1 cellular context compared by ENCODE assay signal in the genomic region with DNA sequence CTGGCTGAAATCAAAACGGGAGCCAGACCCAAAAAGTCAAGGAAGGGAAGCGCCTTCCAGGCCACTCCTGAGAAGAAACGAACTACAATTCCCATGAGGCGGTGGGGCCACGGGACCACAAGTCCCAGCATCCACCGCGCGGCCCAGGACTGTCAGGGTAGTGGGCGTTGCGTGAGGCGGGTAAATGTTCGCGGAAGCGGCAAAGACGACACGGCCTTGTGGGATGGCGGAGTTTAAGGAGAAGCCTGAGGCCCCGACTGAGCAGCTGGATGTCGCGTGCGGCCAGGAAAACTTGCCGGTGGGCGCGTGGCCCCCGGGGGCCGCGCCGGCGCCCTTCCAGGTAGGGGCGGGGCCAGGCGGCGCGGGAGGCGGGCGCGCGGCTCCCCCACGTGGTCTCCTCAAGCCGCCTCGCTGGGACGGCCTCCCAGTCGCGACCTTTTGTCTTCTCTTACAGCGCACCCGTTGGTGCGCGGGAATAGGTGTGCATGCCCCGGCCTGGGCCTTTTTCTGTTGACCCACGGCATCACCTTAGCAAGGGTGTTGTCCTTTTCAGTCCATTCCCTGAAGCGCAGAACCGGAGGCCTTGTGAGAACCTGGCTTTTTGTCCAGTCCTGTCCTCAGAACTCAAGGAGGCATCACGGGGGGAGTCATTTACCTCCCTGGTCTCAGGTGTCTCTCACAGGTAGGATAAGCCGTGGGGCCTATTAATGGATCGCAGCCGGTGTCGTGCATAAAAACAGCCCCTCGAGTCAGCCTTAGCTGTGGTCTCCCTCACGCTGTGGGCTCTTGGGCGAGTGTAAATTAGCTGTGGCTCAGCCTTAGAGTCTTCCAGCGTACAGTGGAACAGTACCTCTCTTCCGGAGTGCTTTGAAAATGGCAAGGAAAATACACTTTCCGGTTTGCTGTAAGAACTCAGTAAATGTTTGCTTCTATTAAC.
TF ChIP-seq lines count a peak whose summit lies in the region.

A gene (plus strand): TSS at position 183 of the 937 bp plus-strand sequence. CDS start 2 bp downstream, at position 185.

TF ChIP-seq in GM12878, 131 proteins besides CTCF, POLR2A, EP300 and RAD21 (continued from another document and continues in another):
- TF ChIP-seq, protein P1, sequence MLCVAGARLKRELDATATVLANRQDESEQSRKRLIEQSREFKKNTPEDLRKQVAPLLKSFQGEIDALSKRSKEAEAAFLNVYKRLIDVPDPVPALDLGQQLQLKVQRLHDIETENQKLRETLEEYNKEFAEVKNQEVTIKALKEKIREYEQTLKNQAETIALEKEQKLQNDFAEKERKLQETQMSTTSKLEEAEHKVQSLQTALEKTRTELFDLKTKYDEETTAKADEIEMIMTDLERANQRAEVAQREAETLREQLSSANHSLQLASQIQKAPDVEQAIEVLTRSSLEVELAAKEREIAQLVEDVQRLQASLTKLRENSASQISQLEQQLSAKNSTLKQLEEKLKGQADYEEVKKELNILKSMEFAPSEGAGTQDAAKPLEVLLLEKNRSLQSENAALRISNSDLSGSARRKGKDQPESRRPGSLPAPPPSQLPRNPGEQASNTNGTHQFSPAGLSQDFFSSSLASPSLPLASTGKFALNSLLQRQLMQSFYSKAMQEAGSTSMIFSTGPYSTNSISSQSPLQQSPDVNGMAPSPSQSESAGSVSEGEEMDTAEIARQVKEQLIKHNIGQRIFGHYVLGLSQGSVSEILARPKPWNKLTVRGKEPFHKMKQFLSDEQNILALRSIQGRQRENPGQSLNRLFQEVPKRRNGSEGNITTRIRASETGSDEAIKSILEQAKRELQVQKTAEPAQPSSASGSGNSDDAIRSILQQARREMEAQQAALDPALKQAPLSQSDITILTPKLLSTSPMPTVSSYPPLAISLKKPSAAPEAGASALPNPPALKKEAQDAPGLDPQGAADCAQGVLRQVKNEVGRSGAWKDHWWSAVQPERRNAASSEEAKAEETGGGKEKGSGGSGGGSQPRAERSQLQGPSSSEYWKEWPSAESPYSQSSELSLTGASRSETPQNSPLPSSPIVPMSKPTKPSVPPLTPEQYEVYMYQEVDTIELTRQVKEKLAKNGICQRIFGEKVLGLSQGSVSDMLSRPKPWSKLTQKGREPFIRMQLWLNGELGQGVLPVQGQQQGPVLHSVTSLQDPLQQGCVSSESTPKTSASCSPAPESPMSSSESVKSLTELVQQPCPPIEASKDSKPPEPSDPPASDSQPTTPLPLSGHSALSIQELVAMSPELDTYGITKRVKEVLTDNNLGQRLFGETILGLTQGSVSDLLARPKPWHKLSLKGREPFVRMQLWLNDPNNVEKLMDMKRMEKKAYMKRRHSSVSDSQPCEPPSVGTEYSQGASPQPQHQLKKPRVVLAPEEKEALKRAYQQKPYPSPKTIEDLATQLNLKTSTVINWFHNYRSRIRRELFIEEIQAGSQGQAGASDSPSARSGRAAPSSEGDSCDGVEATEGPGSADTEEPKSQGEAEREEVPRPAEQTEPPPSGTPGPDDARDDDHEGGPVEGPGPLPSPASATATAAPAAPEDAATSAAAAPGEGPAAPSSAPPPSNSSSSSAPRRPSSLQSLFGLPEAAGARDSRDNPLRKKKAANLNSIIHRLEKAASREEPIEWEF (IDR thresholded peaks at IDR 0.05; ENCODE audit: insufficient replicate concordance, low read depth, low read length): no peak
- TF ChIP-seq FOXM1 (IDR thresholded peaks at IDR 0.05; ENCODE audit: low read depth, low read length) (no peak), SREBF2 (IDR thresholded peaks at IDR 0.05; ENCODE audit: low read length) (no peak), MXI1 (IDR thresholded peaks at IDR 0.05; ENCODE audit: low read depth, low read length) (peak; percentile 68), ZSCAN29 (IDR thresholded peaks at IDR 0.05) (no peak), EED (IDR thresholded peaks at IDR 0.05; ENCODE audit: low read depth) (no peak), POLR2AphosphoS5 (IDR thresholded peaks at IDR 0.05; ENCODE audit: low read length) (peak; percentile 90), ZNF384 (IDR thresholded peaks at IDR 0.05; ENCODE audit: borderline replicate concordance, low read depth, low read length) (no peak), TCF3 (IDR thresholded peaks at IDR 0.05; ENCODE audit: borderline replicate concordance, insufficient read depth, low read depth, low read length) (no peak), BACH1 (IDR thresholded peaks at IDR 0.05; ENCODE audit: borderline replicate concordance) (peak; percentile 77), MYC (IDR thresholded peaks at IDR 0.05; ENCODE audit: insufficient read depth, insufficient read length, insufficient replicate concordance, low read length, severe bottlenecking) (peak; percentile 43), WRNIP1 (IDR thresholded peaks at IDR 0.05; ENCODE audit: borderline replicate concordance, low read depth, low read length) (no peak), FOS (IDR thresholded peaks at IDR 0.05; ENCODE audit: borderline replicate concordance, extremely low read depth, insufficient read length) (no peak), TCF12 (IDR thresholded peaks at IDR 0.05; ENCODE audit: low read depth, low read length) (0 out of 2 replicates have a peak, but pooled peaks have one; percentile 53), PML (IDR thresholded peaks at IDR 0.05; ENCODE audit: low read length) (peak; percentile 85; the same call in 1 of the 2 replicates), ASH2L (IDR thresholded peaks at IDR 0.05; ENCODE audit: borderline replicate concordance, low read depth) (no peak), ZNF24 (IDR thresholded peaks at IDR 0.05) (no peak), SUZ12 (IDR thresholded peaks at IDR 0.05; ENCODE audit: unreplicated experiment) (peak; percentile 78), NBN (IDR thresholded peaks at IDR 0.05) (no peak), EZH2 (IDR thresholded peaks at IDR 0.05; ENCODE audit: borderline replicate concordance, control insufficient read depth, low read depth, low read length) (no peak)
- TF ChIP-seq, protein P2, sequence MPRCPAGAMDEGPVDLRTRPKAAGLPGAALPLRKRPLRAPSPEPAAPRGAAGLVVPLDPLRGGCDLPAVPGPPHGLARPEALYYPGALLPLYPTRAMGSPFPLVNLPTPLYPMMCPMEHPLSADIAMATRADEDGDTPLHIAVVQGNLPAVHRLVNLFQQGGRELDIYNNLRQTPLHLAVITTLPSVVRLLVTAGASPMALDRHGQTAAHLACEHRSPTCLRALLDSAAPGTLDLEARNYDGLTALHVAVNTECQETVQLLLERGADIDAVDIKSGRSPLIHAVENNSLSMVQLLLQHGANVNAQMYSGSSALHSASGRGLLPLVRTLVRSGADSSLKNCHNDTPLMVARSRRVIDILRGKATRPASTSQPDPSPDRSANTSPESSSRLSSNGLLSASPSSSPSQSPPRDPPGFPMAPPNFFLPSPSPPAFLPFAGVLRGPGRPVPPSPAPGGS (IDR thresholded peaks at IDR 0.05; ENCODE audit: borderline replicate concordance, insufficient read depth, low read depth, low read length, poor library complexity, severe bottlenecking): no peak
- TF ChIP-seq, protein P3, sequence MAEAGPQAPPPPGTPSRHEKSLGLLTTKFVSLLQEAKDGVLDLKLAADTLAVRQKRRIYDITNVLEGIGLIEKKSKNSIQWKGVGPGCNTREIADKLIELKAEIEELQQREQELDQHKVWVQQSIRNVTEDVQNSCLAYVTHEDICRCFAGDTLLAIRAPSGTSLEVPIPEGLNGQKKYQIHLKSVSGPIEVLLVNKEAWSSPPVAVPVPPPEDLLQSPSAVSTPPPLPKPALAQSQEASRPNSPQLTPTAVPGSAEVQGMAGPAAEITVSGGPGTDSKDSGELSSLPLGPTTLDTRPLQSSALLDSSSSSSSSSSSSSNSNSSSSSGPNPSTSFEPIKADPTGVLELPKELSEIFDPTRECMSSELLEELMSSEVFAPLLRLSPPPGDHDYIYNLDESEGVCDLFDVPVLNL (IDR thresholded peaks at IDR 0.05; ENCODE audit: low read depth, low read length): peak; percentile 65
- TF ChIP-seq, protein P4, sequence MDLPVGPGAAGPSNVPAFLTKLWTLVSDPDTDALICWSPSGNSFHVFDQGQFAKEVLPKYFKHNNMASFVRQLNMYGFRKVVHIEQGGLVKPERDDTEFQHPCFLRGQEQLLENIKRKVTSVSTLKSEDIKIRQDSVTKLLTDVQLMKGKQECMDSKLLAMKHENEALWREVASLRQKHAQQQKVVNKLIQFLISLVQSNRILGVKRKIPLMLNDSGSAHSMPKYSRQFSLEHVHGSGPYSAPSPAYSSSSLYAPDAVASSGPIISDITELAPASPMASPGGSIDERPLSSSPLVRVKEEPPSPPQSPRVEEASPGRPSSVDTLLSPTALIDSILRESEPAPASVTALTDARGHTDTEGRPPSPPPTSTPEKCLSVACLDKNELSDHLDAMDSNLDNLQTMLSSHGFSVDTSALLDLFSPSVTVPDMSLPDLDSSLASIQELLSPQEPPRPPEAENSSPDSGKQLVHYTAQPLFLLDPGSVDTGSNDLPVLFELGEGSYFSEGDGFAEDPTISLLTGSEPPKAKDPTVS (IDR thresholded peaks at IDR 0.05; ENCODE audit: low read depth, low read length): no peak
- TF ChIP-seq, protein P5, sequence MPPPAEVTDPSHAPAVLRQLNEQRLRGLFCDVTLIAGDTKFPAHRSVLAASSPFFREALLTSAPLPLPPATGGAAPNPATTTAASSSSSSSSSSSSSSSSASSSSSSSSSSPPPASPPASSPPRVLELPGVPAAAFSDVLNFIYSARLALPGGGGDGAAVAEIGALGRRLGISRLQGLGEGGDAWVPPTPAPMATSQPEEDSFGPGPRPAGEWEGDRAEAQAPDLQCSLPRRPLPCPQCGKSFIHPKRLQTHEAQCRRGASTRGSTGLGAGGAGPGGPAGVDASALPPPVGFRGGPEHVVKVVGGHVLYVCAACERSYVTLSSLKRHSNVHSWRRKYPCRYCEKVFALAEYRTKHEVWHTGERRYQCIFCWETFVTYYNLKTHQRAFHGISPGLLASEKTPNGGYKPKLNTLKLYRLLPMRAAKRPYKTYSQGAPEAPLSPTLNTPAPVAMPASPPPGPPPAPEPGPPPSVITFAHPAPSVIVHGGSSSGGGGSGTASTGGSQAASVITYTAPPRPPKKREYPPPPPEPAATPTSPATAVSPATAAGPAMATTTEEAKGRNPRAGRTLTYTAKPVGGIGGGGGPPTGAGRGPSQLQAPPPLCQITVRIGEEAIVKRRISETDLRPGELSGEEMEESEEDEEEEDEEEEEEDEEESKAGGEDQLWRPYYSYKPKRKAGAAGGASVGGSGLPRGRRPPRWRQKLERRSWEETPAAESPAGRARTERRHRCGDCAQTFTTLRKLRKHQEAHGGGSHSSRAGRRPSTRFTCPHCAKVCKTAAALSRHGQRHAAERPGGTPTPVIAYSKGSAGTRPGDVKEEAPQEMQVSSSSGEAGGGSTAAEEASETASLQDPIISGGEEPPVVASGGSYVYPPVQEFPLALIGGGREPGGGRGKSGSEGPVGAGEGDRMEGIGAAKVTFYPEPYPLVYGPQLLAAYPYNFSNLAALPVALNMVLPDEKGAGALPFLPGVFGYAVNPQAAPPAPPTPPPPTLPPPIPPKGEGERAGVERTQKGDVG (CRISPR knock-in tag; IDR thresholded peaks at IDR 0.05): no peak
- TF ChIP-seq, protein P6, sequence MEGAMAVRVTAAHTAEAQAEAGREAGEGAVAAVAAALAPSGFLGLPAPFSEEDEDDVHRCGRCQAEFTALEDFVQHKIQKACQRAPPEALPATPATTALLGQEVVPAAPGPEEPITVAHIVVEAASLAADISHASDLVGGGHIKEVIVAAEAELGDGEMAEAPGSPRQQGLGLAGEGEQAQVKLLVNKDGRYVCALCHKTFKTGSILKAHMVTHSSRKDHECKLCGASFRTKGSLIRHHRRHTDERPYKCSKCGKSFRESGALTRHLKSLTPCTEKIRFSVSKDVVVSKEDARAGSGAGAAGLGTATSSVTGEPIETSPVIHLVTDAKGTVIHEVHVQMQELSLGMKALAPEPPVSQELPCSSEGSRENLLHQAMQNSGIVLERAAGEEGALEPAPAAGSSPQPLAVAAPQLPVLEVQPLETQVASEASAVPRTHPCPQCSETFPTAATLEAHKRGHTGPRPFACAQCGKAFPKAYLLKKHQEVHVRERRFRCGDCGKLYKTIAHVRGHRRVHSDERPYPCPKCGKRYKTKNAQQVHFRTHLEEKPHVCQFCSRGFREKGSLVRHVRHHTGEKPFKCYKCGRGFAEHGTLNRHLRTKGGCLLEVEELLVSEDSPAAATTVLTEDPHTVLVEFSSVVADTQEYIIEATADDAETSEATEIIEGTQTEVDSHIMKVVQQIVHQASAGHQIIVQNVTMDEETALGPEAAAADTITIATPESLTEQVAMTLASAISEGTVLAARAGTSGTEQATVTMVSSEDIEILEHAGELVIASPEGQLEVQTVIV (IDR thresholded peaks at IDR 0.05; ENCODE audit: borderline replicate concordance, partially characterized antibody): peak; percentile 70
- TF ChIP-seq, protein P7, sequence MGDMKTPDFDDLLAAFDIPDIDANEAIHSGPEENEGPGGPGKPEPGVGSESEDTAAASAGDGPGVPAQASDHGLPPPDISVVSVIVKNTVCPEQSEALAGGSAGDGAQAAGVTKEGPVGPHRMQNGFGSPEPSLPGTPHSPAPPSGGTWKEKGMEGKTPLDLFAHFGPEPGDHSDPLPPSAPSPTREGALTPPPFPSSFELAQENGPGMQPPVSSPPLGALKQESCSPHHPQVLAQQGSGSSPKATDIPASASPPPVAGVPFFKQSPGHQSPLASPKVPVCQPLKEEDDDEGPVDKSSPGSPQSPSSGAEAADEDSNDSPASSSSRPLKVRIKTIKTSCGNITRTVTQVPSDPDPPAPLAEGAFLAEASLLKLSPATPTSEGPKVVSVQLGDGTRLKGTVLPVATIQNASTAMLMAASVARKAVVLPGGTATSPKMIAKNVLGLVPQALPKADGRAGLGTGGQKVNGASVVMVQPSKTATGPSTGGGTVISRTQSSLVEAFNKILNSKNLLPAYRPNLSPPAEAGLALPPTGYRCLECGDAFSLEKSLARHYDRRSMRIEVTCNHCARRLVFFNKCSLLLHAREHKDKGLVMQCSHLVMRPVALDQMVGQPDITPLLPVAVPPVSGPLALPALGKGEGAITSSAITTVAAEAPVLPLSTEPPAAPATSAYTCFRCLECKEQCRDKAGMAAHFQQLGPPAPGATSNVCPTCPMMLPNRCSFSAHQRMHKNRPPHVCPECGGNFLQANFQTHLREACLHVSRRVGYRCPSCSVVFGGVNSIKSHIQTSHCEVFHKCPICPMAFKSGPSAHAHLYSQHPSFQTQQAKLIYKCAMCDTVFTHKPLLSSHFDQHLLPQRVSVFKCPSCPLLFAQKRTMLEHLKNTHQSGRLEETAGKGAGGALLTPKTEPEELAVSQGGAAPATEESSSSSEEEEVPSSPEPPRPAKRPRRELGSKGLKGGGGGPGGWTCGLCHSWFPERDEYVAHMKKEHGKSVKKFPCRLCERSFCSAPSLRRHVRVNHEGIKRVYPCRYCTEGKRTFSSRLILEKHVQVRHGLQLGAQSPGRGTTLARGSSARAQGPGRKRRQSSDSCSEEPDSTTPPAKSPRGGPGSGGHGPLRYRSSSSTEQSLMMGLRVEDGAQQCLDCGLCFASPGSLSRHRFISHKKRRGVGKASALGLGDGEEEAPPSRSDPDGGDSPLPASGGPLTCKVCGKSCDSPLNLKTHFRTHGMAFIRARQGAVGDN (IDR thresholded peaks at IDR 0.05): peak; percentile 62
- TF ChIP-seq, protein P8, sequence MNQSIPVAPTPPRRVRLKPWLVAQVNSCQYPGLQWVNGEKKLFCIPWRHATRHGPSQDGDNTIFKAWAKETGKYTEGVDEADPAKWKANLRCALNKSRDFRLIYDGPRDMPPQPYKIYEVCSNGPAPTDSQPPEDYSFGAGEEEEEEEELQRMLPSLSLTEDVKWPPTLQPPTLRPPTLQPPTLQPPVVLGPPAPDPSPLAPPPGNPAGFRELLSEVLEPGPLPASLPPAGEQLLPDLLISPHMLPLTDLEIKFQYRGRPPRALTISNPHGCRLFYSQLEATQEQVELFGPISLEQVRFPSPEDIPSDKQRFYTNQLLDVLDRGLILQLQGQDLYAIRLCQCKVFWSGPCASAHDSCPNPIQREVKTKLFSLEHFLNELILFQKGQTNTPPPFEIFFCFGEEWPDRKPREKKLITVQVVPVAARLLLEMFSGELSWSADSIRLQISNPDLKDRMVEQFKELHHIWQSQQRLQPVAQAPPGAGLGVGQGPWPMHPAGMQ (IDR thresholded peaks at IDR 0.05; ENCODE audit: borderline replicate concordance): no peak
